Comparison of ENCODE assay signal across 8 cellular contexts in the genomic region with DNA sequence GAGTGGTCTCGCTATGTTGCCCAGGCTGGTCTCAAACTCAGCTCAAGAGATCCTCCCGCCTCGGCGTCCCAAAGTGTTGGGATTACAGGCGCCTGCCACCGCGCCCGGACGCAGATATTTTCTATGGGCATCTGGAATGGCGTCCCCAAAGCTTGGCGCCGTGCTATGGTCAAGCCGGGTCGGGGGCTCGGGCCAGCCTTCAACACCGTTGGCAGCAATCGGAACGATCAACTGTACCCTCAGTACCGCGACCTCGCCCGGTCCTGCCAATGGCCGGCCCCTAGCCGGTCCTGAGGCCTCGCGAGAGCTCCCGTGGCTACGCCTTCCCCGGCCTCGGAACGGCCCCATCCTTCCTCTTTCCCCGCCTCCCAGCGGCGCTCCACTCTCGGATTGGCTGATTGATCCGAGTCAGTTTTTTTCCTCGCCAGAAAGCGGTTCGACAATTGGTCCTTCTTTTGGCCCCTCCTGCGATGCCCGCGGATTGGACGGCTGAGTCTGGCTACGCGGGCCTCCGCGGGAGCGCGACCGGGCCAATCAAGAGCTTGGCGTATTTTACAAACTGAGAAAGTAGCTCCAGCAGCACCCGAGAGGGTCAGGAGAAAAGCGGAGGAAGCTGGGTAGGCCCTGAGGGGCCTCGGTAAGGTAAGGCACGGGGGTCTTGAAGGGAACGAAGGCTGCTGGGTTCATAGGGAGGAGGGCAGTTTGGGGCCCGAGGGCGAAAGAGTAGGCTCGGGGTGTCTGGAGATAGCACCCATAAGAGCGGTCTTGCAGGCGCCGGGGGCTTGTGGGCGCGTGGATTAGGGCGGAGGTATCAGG. TPM values are rescaled to one million over a fixed set of nuclear protein-coding genes. Genes with fewer than 3 reads are reported as not detected.
DNase-seq lines count a peak whose midpoint lies in the region; ATAC-seq and TF ChIP-seq lines count a peak whose summit lies in the region.

A gene with protein sequence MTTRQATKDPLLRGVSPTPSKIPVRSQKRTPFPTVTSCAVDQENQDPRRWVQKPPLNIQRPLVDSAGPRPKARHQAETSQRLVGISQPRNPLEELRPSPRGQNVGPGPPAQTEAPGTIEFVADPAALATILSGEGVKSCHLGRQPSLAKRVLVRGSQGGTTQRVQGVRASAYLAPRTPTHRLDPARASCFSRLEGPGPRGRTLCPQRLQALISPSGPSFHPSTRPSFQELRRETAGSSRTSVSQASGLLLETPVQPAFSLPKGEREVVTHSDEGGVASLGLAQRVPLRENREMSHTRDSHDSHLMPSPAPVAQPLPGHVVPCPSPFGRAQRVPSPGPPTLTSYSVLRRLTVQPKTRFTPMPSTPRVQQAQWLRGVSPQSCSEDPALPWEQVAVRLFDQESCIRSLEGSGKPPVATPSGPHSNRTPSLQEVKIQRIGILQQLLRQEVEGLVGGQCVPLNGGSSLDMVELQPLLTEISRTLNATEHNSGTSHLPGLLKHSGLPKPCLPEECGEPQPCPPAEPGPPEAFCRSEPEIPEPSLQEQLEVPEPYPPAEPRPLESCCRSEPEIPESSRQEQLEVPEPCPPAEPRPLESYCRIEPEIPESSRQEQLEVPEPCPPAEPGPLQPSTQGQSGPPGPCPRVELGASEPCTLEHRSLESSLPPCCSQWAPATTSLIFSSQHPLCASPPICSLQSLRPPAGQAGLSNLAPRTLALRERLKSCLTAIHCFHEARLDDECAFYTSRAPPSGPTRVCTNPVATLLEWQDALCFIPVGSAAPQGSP (plus strand): TSS at position 548 of the 816 bp plus-strand sequence. CDS start 354 bp downstream, outside the sequence.

- ATAC-seq in naive thymus-derived CD4-positive, alpha-beta T cell = peak; percentile 97
- ATAC-seq in stimulated activated memory B cell treated with anti-CD40 and anti-IgM and Interleukin-4, amounts not matched to agents 10 μg/mL and 1 μg/mL and 100 μg/mL, for 72 hours = peak; percentile 99

- peak within 1 kb of the TSS; percentile 86 to 98 (median 92) for H3K4me3 Mint-ChIP-seq in naive thymus-derived CD4-positive, alpha-beta T cell
- H3K4me3 Mint-ChIP-seq in stimulated activated memory B cell treated with anti-CD40 and anti-IgM and Interleukin-4, amounts not matched to agents 10 μg/mL and 1 μg/mL and 100 μg/mL, for 72 hours = peak within 1 kb of the TSS; percentile 89

- intact Hi-C loops in naive thymus-derived CD4-positive, alpha-beta T cell (cut with micrococcal nuclease) = loop anchor here (1.0 to 5.0 kb wide), 12 partner anchors 14 to 1442 kb away; a partner anchor contains a TSS

- no peaks in the 10 kb centered on the region for H3K9me3 ChIP-seq in fibroblast of lung (ENCODE audit: control insufficient read depth, insufficient read depth, low read depth, low read length)
- H3K9me3 ChIP-seq in naive thymus-derived CD4-positive, alpha-beta T cell (ENCODE audit: control insufficient read depth in 2 of 3, low read length in 3 of 3) = no peaks in the 10 kb centered on the region

- peak within 1 kb of the TSS; percentile 87 for H2AFZ ChIP-seq in fibroblast of lung (ENCODE audit: low read length)

- peak within 1 kb of the TSS; percentile 73 for H3K27ac ChIP-seq in fibroblast of lung (ENCODE audit: insufficient read depth, low read length)
- peak within 1 kb of the TSS; percentile 72 for H3K27ac ChIP-seq in naive thymus-derived CD4-positive, alpha-beta T cell (ENCODE audit: low read depth, low read length)

- H3K79me2 ChIP-seq in fibroblast of lung (ENCODE audit: control insufficient read depth, insufficient read depth, low read length) = peaks cover 11% of the 10 kb centered on the region

- H3K4me1 Mint-ChIP-seq in naive thymus-derived CD4-positive, alpha-beta T cell = peaks cover 16 to 25% (median 19%) of the 10 kb centered on the region in 7 donors
- peaks cover 21% of the 10 kb centered on the region for H3K4me1 Mint-ChIP-seq in stimulated activated memory B cell treated with anti-CD40 and anti-IgM and Interleukin-4, amounts not matched to agents 10 μg/mL and 1 μg/mL and 100 μg/mL, for 72 hours

- peak within 1 kb of the TSS; percentile 75 to 80 (median 78) for H3K4me3 ChIP-seq in fibroblast of lung (replicated peaks in 1 of 4; ENCODE audit: control extremely low read depth in 1 of 4, insufficient read depth in 1 of 4, low read depth in 3 of 4, low read length in 4 of 4)
- peak within 1 kb of the TSS; percentile 75 for H3K4me3 ChIP-seq in naive thymus-derived CD4-positive, alpha-beta T cell (ENCODE audit: low read length)

- H3K4me2 ChIP-seq in fibroblast of lung (ENCODE audit: extremely low read depth, insufficient read depth, low read length) = peak within 1 kb of the TSS; percentile 75

- H3K27ac Mint-ChIP-seq in naive thymus-derived CD4-positive, alpha-beta T cell = peak within 1 kb of the TSS; percentile 29 to 95 (median 83)
- peak within 1 kb of the TSS; percentile 73 for H3K27ac Mint-ChIP-seq in stimulated activated memory B cell treated with anti-CD40 and anti-IgM and Interleukin-4, amounts not matched to agents 10 μg/mL and 1 μg/mL and 100 μg/mL, for 72 hours

- no peak for TF ChIP-seq CTCF in fibroblast of lung (conservative IDR thresholded peaks at IDR 0.05 in 1 of 2, IDR thresholded peaks at IDR 0.05 in 1 of 2; ENCODE audit: low read depth in 1 of 2, low read length in 2 of 2)

- H3K4me1 ChIP-seq in fibroblast of lung (ENCODE audit: control insufficient read depth, extremely low read depth, insufficient read depth, low read length) = peaks cover 2% of the 10 kb centered on the region
- peaks cover 5 to 14% of the 10 kb centered on the region in 2 donors for H3K4me1 ChIP-seq in naive thymus-derived CD4-positive, alpha-beta T cell (ENCODE audit: control insufficient read depth in 2 of 2, insufficient read depth in 2 of 2, low read length in 2 of 2)

- POLR2A ChIA-PET in naive thymus-derived CD4-positive, alpha-beta T cell (lab: Charles Lee) = interaction anchor here (0.5 to 1.9 kb wide), 9 partner anchors 10 to 514 kb away, joined by 3 to 5 read pairs (median 3); a partner anchor contains a TSS

- peak within 1 kb of the TSS; percentile 74 for H3K9ac ChIP-seq in fibroblast of lung (ENCODE audit: insufficient read depth, low read length)

- DNase-seq in EH (ENCODE audit: low read depth) (peak; percentile 99), GOT3 (lab: John Stamatoyannopoulos, UW) (peak; percentile 100), LHCN-M2 (ENCODE audit: low read depth) (peak; percentile 99), RPMI7951 (ENCODE audit: low read depth) (peak; percentile 97), activated T-helper 1 cell treated with Interleukin-2 at 50 U/mL for 16 hours (ENCODE audit: low read depth) (peak; percentile 93), fibroblast of lung (ENCODE audit: low read depth in 2 of 2) (peak; percentile 96 to 98)
- DNase-seq in naive thymus-derived CD4-positive, alpha-beta T cell = peak; percentile 89 to 98 (median 96)

- H3K9me3 Mint-ChIP-seq in naive thymus-derived CD4-positive, alpha-beta T cell = no peaks in the 10 kb centered on the region
- no peaks in the 10 kb centered on the region for H3K9me3 Mint-ChIP-seq in stimulated activated memory B cell treated with anti-CD40 and anti-IgM and Interleukin-4, amounts not matched to agents 10 μg/mL and 1 μg/mL and 100 μg/mL, for 72 hours

- H3K27me3 ChIP-seq in fibroblast of lung (ENCODE audit: control insufficient read depth, insufficient read depth, low read length) = no peaks in the 10 kb centered on the region
- H3K27me3 ChIP-seq in naive thymus-derived CD4-positive, alpha-beta T cell (ENCODE audit: control insufficient read depth in 2 of 2, insufficient read depth in 2 of 2, low read length in 2 of 2) = no peaks in the 10 kb centered on the region

- H3K27me3 Mint-ChIP-seq in naive thymus-derived CD4-positive, alpha-beta T cell = peaks cover 0 to 5% (median 0%) of the 10 kb centered on the region in 5 donors
- H3K27me3 Mint-ChIP-seq in stimulated activated memory B cell treated with anti-CD40 and anti-IgM and Interleukin-4, amounts not matched to agents 10 μg/mL and 1 μg/mL and 100 μg/mL, for 72 hours = no peaks in the 10 kb centered on the region

- no peaks in the 10 kb centered on the region for H4K20me1 ChIP-seq in fibroblast of lung (ENCODE audit: control insufficient read depth, extremely low read depth, insufficient read depth, low read length)

- CTCF ChIA-PET in naive thymus-derived CD4-positive, alpha-beta T cell (lab: Charles Lee) = interaction anchor here (0.5 to 1.6 kb wide), 7 partner anchors 9 to 509 kb away, joined by 3 to 6 read pairs (median 4); no protein-coding TSS in a partner anchor

- H3K36me3 Mint-ChIP-seq in naive thymus-derived CD4-positive, alpha-beta T cell = peaks cover 0 to 10% (median 0%) of the 10 kb centered on the region in 5 donors
- H3K36me3 Mint-ChIP-seq in stimulated activated memory B cell treated with anti-CD40 and anti-IgM and Interleukin-4, amounts not matched to agents 10 μg/mL and 1 μg/mL and 100 μg/mL, for 72 hours = no peaks in the 10 kb centered on the region

- peaks cover 6% of the 10 kb centered on the region for H3K36me3 ChIP-seq in fibroblast of lung (ENCODE audit: control insufficient read depth, insufficient read depth, low read length)
- no peaks in the 10 kb centered on the region for H3K36me3 ChIP-seq in naive thymus-derived CD4-positive, alpha-beta T cell (ENCODE audit: control insufficient read depth in 2 of 3, insufficient read depth in 3 of 3, low read length in 3 of 3)

RNA-seq across cellular contexts. Expression of the gene that starts here (rescaled TPM):
- 30.0 and 32.8 TPM in 2 replicates for total RNA-seq in LHCN-M2 (2014; rRNA removed)
- 27.8 TPM for polyA plus RNA-seq in LHCN-M2 (2012)
- 49.3 and 59.5 TPM in 2 replicates for total RNA-seq in RPMI7951 (2014; rRNA removed; shearing (Covaris generic))
- 0.51 and 6.3 TPM in 2 replicates for total RNA-seq in fibroblast of lung
- polyA plus RNA-seq in fibroblast of lung = 4.8 and 22.4 TPM in 2 replicates
- 8.0 and 26.6 TPM in 2 replicates for polyA plus RNA-seq in fibroblast of lung (2012)
- polyA minus RNA-seq in fibroblast of lung (ENCODE audit: low replicate concordance) = 20.1 and 62.8 TPM in 2 replicates
- total RNA-seq in naive thymus-derived CD4-positive, alpha-beta T cell = 10 to 100 TPM in 1 of 5 experiments, 1 to 10 TPM in 2, under 1 TPM in 1, not detected in 1; 0.83 to 58.2 (median 1.3) TPM
- polyA plus RNA-seq in naive thymus-derived CD4-positive, alpha-beta T cell = under 1 TPM in 1 of 2 donors, not detected in 1; 0.21 TPM

Comparison
In these comparisons a context has a peak if more than half of its experiments do, and no peak if none do; other contexts are left out.
1. Peak in every context shown above with its lines: DNase-seq, ATAC-seq, H3K4me3 ChIP-seq and H3K27ac ChIP-seq.